In the genomic region with DNA sequence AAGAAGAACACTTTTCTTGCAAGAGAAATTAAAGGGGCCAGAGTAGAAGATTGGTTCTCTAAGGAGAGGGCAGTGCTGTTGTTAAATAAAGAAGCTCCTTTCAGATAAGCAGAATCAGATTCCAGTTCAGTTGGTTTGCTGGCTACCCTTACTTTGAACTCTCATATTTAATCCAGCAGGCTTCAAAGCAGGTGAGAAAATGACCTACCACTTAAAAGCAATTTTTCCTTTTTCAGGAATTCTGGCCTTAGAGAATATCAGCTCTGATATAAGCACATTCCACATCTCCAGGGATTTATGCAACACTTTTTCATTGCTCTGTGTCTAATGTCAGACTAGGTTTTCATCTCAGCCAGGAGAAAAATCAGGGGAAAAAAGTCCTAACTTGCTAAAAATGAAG, we compare ENCODE assay signal across 25 cellular contexts. TPM values are rescaled to one million over a fixed set of nuclear protein-coding genes. Genes with fewer than 3 reads are reported as not detected.
DNase-seq lines count a peak whose midpoint lies in the region; ATAC-seq, FAIRE-seq and TF ChIP-seq lines count a peak whose summit lies in the region.
"Had no signal": no experiment of that assay in that cellular context is flagged by ENCODE, and none has a peak within 500 bp of the region (broad histone marks: within the 10 kb centered on the region; RNA-seq: fewer than 3 reads in every experiment).

No MANE protein-coding gene starts in this region.

- RAD21 ChIA-PET in HCT116 (lab: Charles Lee; ENCODE audit: low non-redundant PET in 1 of 2, low total read pairs in 2 of 2, uncharacterized antibody in 2 of 2, unreplicated experiment in 2 of 2) = no interaction called here

- H2AK5ac ChIP-seq in mesenchymal stem cell (ENCODE audit: low read length, severe bottlenecking) = no peak overlapping the region

- H2AFZ ChIP-seq in HCT116 (ENCODE audit: low read depth, low read length, poor library complexity, severe bottlenecking) (no peak overlapping the region), astrocyte (ENCODE audit: low read depth, low read length) (no peak overlapping the region), mesenchymal stem cell (ENCODE audit: low read depth, low read length) (no peak overlapping the region)
- H2AFZ ChIP-seq: GM23338 had no signal

- no peaks in the 10 kb centered on the region for H3K36me3 ChIP-seq in HCT116 (ENCODE audit: control insufficient read depth in 1 of 2, insufficient read depth in 2 of 2, low read length in 2 of 2)
- H3K36me3 ChIP-seq in astrocyte (ENCODE audit: insufficient read depth, low read length) = peaks cover 5% of the 10 kb centered on the region
- peaks cover 0 to 34% of the 10 kb centered on the region in 2 experiments for H3K36me3 ChIP-seq in mesenchymal stem cell (ENCODE audit: control insufficient read depth in 1 of 2, insufficient read depth in 2 of 2, low read depth in 1 of 2, low read length in 2 of 2)

- H3K9me2 ChIP-seq in HCT116 (ENCODE audit: insufficient read depth) = no peaks in the 10 kb centered on the region

- no peak overlapping the region for H3K14ac ChIP-seq in mesenchymal stem cell (ENCODE audit: low read length in 2 of 2)

- FAIRE-seq in astrocyte (lab: Jason Lieb, UNC) = peak; percentile 13
- FAIRE-seq: A204.1, GM12878, HTR-8/SVneo, K562 had no signal

- CTCF ChIA-PET in HCT116 (lab: Charles Lee) = no interaction called here

- no peaks in the 10 kb centered on the region for H3K27me3 Mint-ChIP-seq in astrocyte (ENCODE audit: low read depth, unreplicated experiment)
- H3K27me3 Mint-ChIP-seq in glutamatergic neuron (ENCODE audit: unreplicated experiment) = no peaks in the 10 kb centered on the region
- H3K27me3 Mint-ChIP-seq: CD4-positive, CD25-positive, alpha-beta regulatory T cell had no signal

- H3K18ac ChIP-seq in mesenchymal stem cell (ENCODE audit: low read depth in 1 of 2, low read length in 2 of 2) = no peak overlapping the region

- no peak for TF ChIP-seq POLR2A in HCT116 (IDR thresholded peaks at IDR 0.05; ENCODE audit: borderline replicate concordance, extremely low read depth, insufficient read depth, insufficient read length)

- H4K91ac ChIP-seq in mesenchymal stem cell (ENCODE audit: low read length) = no peak overlapping the region

- no peak overlapping the region for H3K27ac ChIP-seq in HCT116 (ENCODE audit: low read depth, low read length)
- H3K27ac ChIP-seq in astrocyte (ENCODE audit: low read depth, low read length) = peak overlapping the region; percentile 56
- peak overlapping the region; percentile 42 for H3K27ac ChIP-seq in mesenchymal stem cell (ENCODE audit: low read length, poor library complexity, severe bottlenecking)
- H3K27ac ChIP-seq: BLaER1 had no signal

- no peak overlapping the region for H2BK15ac ChIP-seq in mesenchymal stem cell (ENCODE audit: low read depth, poor library complexity, severe bottlenecking)

- no peaks in the 10 kb centered on the region for H4K20me1 ChIP-seq in HCT116 (ENCODE audit: insufficient read depth)
- H4K20me1 ChIP-seq in astrocyte (ENCODE audit: insufficient read depth, low read length) = no peaks in the 10 kb centered on the region
- H4K20me1 ChIP-seq: BLaER1 had no signal

- POLR2A ChIA-PET in HCT116 (lab: Charles Lee) = no interaction called here

- no peaks in the 10 kb centered on the region for H3K79me1 ChIP-seq in mesenchymal stem cell (replicated peaks; ENCODE audit: low read length, poor library complexity, severe bottlenecking)

- intact Hi-C loops in HCT116 (cut with micrococcal nuclease) = no loop called here

- H3K4ac ChIP-seq in mesenchymal stem cell (ENCODE audit: low read depth in 1 of 2, low read length in 2 of 2) = no peak overlapping the region

- H3K36me3 Mint-ChIP-seq in astrocyte (ENCODE audit: low read depth, unreplicated experiment) (peaks cover 3% of the 10 kb centered on the region), glutamatergic neuron (ENCODE audit: unreplicated experiment) (no peaks in the 10 kb centered on the region)

- H3K27me3 ChIP-seq in HCT116 (ENCODE audit: insufficient read depth, low read length) (no peaks in the 10 kb centered on the region), astrocyte (ENCODE audit: insufficient read depth, low read length) (no peaks in the 10 kb centered on the region), mesenchymal stem cell (ENCODE audit: control insufficient read depth in 1 of 2, insufficient read depth in 1 of 2, low read length in 2 of 2) (no peaks in the 10 kb centered on the region)
- H3K27me3 ChIP-seq: BLaER1 had no signal

- H3K4me2 ChIP-seq in HCT116 (ENCODE audit: low read length) (no peak overlapping the region), astrocyte (ENCODE audit: low read length) (no peak overlapping the region), mesenchymal stem cell (ENCODE audit: low read length, poor library complexity, severe bottlenecking) (no peak overlapping the region)
- H3K4me2 ChIP-seq: BLaER1, GM23338 had no signal

- no peak overlapping the region for H2BK120ac ChIP-seq in mesenchymal stem cell (ENCODE audit: low read depth, low read length)

- TF ChIP-seq CTCF in HCT116 (IDR thresholded peaks at IDR 0.05 in 2 of 3, conservative IDR thresholded peaks at IDR 0.05 in 1 of 3; ENCODE audit: borderline replicate concordance in 1 of 3, insufficient read depth in 1 of 3, low read depth in 2 of 3, low read length in 2 of 3) (no peak), astrocyte (IDR thresholded peaks at IDR 0.05; ENCODE audit: insufficient read depth, low read depth, low read length) (no peak), retinal pigment epithelial cell (conservative IDR thresholded peaks at IDR 0.05; ENCODE audit: low read depth, low read length) (no peak), glutamatergic neuron (IDR thresholded peaks at IDR 0.05; ENCODE audit: partially characterized antibody, unreplicated experiment) (no peak)

- TSS peak; percentile 29 for BruUV-seq in HCT116 (replicated peaks; lab: Mats Ljungman, UMichigan)

- H3K79me2 ChIP-seq in HCT116 (ENCODE audit: insufficient read depth, low read length) (no peaks in the 10 kb centered on the region), astrocyte (ENCODE audit: insufficient read depth, low read length) (no peaks in the 10 kb centered on the region)

- H3K9me3 ChIP-seq in HCT116 (ENCODE audit: control insufficient read depth in 1 of 2, insufficient read depth in 1 of 2, low read depth in 1 of 2, low read length in 2 of 2) (no peaks in the 10 kb centered on the region), astrocyte (ENCODE audit: insufficient read depth, low read depth, low read length) (no peaks in the 10 kb centered on the region), mesenchymal stem cell (ENCODE audit: control insufficient read depth, low read length) (no peaks in the 10 kb centered on the region)
- H3K9me3 ChIP-seq: BLaER1 had no signal

- H3K4me1 Mint-ChIP-seq in astrocyte (ENCODE audit: low read depth, unreplicated experiment) (peaks cover 37% of the 10 kb centered on the region), glutamatergic neuron (ENCODE audit: low read depth, unreplicated experiment) (no peaks in the 10 kb centered on the region)
- H3K4me1 Mint-ChIP-seq: CD4-positive, CD25-positive, alpha-beta regulatory T cell; GM23338; H9 had no signal

- H3K4me1 ChIP-seq in HCT116 (ENCODE audit: control insufficient read depth in 1 of 2, insufficient read depth in 2 of 2, low read length in 2 of 2) = no peaks in the 10 kb centered on the region
- H3K4me1 ChIP-seq in astrocyte (ENCODE audit: insufficient read depth, low read length) = peaks cover 21% of the 10 kb centered on the region
- peaks cover 7% of the 10 kb centered on the region for H3K4me1 ChIP-seq in mesenchymal stem cell (ENCODE audit: control insufficient read depth, insufficient read depth, low read depth, low read length)
- H3K4me1 ChIP-seq: BLaER1 had no signal

- H3K4me3 Mint-ChIP-seq in astrocyte (ENCODE audit: unreplicated experiment) = no peak overlapping the region
- no peak overlapping the region for H3K4me3 Mint-ChIP-seq in glutamatergic neuron (ENCODE audit: unreplicated experiment)
- H3K4me3 Mint-ChIP-seq: CD4-positive, CD25-positive, alpha-beta regulatory T cell; GM23338; H9; HFFc6 had no signal

- H2BK5ac ChIP-seq in mesenchymal stem cell (ENCODE audit: low read depth, low read length, poor library complexity, severe bottlenecking) = no peak overlapping the region

- H3K23ac ChIP-seq in mesenchymal stem cell (ENCODE audit: low read length in 2 of 2) = no peak overlapping the region

- no peak overlapping the region for H4K8ac ChIP-seq in mesenchymal stem cell (ENCODE audit: low read length)

- TF ChIP-seq RAD21 in HCT116 (IDR thresholded peaks at IDR 0.05; ENCODE audit: low read depth) = no peak

- H3K4me3 ChIP-seq in HCT116 (replicated peaks in 1 of 2; ENCODE audit: low read depth in 1 of 2, low read length in 2 of 2) (no peak overlapping the region), astrocyte (ENCODE audit: insufficient read depth, low read depth, low read length) (no peak overlapping the region), mesenchymal stem cell (ENCODE audit: insufficient read depth in 1 of 2, low read depth in 1 of 2, low read length in 2 of 2) (no peak overlapping the region), retinal pigment epithelial cell (ENCODE audit: low read length) (no peak overlapping the region)
- H3K4me3 ChIP-seq: BLaER1, GM12878, GM23338, K562 had no signal

- DNase-seq in HCT116 (ENCODE audit: low read depth, low spot score) (no peak), astrocyte (ENCODE audit: low read depth) (peak; percentile 81), mesenchymal stem cell (no peak), retinal pigment epithelial cell (ENCODE audit: low read depth) (peak; percentile 69), NCI-H2171 treated with DMSO at 0.1 percent for 48 hours (lab: John Stamatoyannopoulos, UW) (no peak), glutamatergic neuron (no peak), NCI-H524 (lab: John Stamatoyannopoulos, UW) (no peak)
- DNase-seq: CD4-positive, CD25-positive, alpha-beta regulatory T cell; GDM1; H9; HFFc6; Kasumi-1; NCI-H1105 treated with DMSO at 0.1 percent for 48 hours; NCI-H146; NCI-H1930; NCI-H2107; NCI-H69; Right ventricle myocardium superior; RPMI8226 had no signal

- no peak overlapping the region for H2BK12ac ChIP-seq in mesenchymal stem cell (ENCODE audit: low read length in 2 of 2)

- no peak for ATAC-seq in HCT116
- ATAC-seq: GM12878, GM23338, K562 had no signal

- H3K9me3 Mint-ChIP-seq in astrocyte (ENCODE audit: unreplicated experiment) = no peaks in the 10 kb centered on the region
- no peaks in the 10 kb centered on the region for H3K9me3 Mint-ChIP-seq in glutamatergic neuron (ENCODE audit: unreplicated experiment)
- H3K9me3 Mint-ChIP-seq: CD4-positive, CD25-positive, alpha-beta regulatory T cell; GM23338; H9; HFFc6 had no signal

- H3K9ac ChIP-seq in HCT116 (ENCODE audit: low read length) (no peak overlapping the region), astrocyte (ENCODE audit: low read length) (peak overlapping the region; percentile 38), mesenchymal stem cell (ENCODE audit: low read length) (no peak overlapping the region)
- H3K9ac ChIP-seq: BLaER1 had no signal

- H3K27ac Mint-ChIP-seq in astrocyte (ENCODE audit: unreplicated experiment) = no peak overlapping the region
- no peak overlapping the region for H3K27ac Mint-ChIP-seq in glutamatergic neuron (ENCODE audit: unreplicated experiment)
- H3K27ac Mint-ChIP-seq: CD4-positive, CD25-positive, alpha-beta regulatory T cell; GM23338; H9 had no signal

RNA-seq across cellular contexts. Expression of gene WNT2B, which starts 28.7 kb away (rescaled TPM):
- total RNA-seq in HCT116 (2021; ENCODE audit: unreplicated experiment) (1.5 TPM), astrocyte (18.0 and 18.5 TPM in 2 replicates), glutamatergic neuron (ENCODE audit: unreplicated experiment) (4.0 TPM)
- polyA plus RNA-seq in HCT116 (2012) = 1.5 and 1.8 TPM in 2 replicates
- 22.9 TPM for polyA plus RNA-seq in mesenchymal stem cell (2013, experiment 1 of 2)
- 22.8 TPM for polyA plus RNA-seq in mesenchymal stem cell (2013, experiment 2 of 2)

Comparison
In these comparisons a context has a peak if more than half of its experiments do, and no peak if none do; other contexts are left out.
1. DNase-seq: peak in astrocyte (single experiment) and retinal pigment epithelial cell (single experiment); none in HCT116 (single experiment), mesenchymal stem cell (single experiment), NCI-H2171 treated with DMSO at 0.1 percent for 48 hours (single experiment), glutamatergic neuron (single experiment) and NCI-H524 (0 of 2).